In genomic region chr3:57637391-57637790, GRCh38 we compare ENCODE assay signal across 20 cellular contexts. TPM values are rescaled to one million over a fixed set of nuclear protein-coding genes. Genes with fewer than 3 reads are reported as not detected.
DNase-seq lines count a peak whose midpoint lies in the region; ATAC-seq and TF ChIP-seq lines count a peak whose summit lies in the region.
"Had no signal": no experiment of that assay in that cellular context is flagged by ENCODE, and none has a peak within 500 bp of the region (broad histone marks: within the 10 kb centered on the region; RNA-seq: fewer than 3 reads in every experiment).

No MANE protein-coding gene starts in this region.

- H3K27me3 ChIP-seq in adipocyte (replicated peaks; ENCODE audit: control insufficient read depth, insufficient read depth, low read length): no peaks in the 10 kb centered on the region
- no peaks in the 10 kb centered on the region for H3K27me3 ChIP-seq in A673 (replicated peaks; ENCODE audit: insufficient read depth, low read depth, low read length, poor library complexity)
- H3K27me3 ChIP-seq: BLaER1, Peyer's patch had no signal

- POLR2A ChIA-PET in A673 (lab: Charles Lee; ENCODE audit: low non-redundant PET): no interaction called here

- no peak for ATAC-seq in HG03025 (IDR thresholded peaks at IDR 0.05; ENCODE audit: low FRiP score, unreplicated experiment)
- no peak for ATAC-seq in GM19035 (IDR thresholded peaks at IDR 0.05; ENCODE audit: unreplicated experiment)
- ATAC-seq: GM23338 had no signal

- peaks cover 6% of the 10 kb centered on the region for H3K4me1 ChIP-seq in adipocyte (ENCODE audit: control insufficient read depth, insufficient read depth, low read length)
- H3K4me1 ChIP-seq in A673 (ENCODE audit: insufficient read depth, low read length, poor library complexity, severe bottlenecking): no peaks in the 10 kb centered on the region
- H3K4me1 ChIP-seq: BLaER1, HAP-1, Peyer's patch had no signal

- CTCF ChIA-PET in A673 (lab: Charles Lee): no interaction called here

- no TSS peak for BruUV-seq in A673 (replicated peaks; lab: Mats Ljungman, UMichigan)

- H3K9me3 ChIP-seq in adipocyte (ENCODE audit: control insufficient read depth, low read length) (no peaks in the 10 kb centered on the region), A673 (ENCODE audit: low read depth, low read length, poor library complexity, severe bottlenecking) (no peaks in the 10 kb centered on the region)
- H3K9me3 ChIP-seq: BLaER1, HAP-1, Peyer's patch had no signal

- H3K4me3 ChIP-seq in adipocyte (ENCODE audit: low read length) (no peak overlapping the region), A673 (ENCODE audit: low read depth, low read length, poor library complexity, severe bottlenecking) (no peak overlapping the region)
- H3K4me3 ChIP-seq: BLaER1, GM23338, HAP-1, Peyer's patch had no signal

- H3K9ac ChIP-seq in adipocyte (ENCODE audit: low read length): no peak overlapping the region
- H3K9ac ChIP-seq: BLaER1 had no signal

- no peak overlapping the region for H3K27ac ChIP-seq in A673 (ENCODE audit: low read depth, low read length, poor library complexity, severe bottlenecking)
- H3K27ac ChIP-seq: BLaER1, Peyer's patch had no signal

- DNase-seq in AG09319 (ENCODE audit: extremely low read depth, low read depth) (peak; percentile 24), adipocyte (ENCODE audit: low read depth) (peak; percentile 91), fibroblast of gingiva (ENCODE audit: low read depth) (peak; percentile 72), iris pigment epithelial cell (ENCODE audit: low read depth) (peak; percentile 79), A673 (ENCODE audit: low spot score) (no peak), posterior vena cava (ENCODE audit: low spot score) (no peak)
- DNase-seq: CD4-positive, alpha-beta T cell; COR-L47; DMS 273 treated with DMSO at 0.1 percent for 48 hours; DMS79 treated with DMSO at 0.1 percent for 48 hours; NCI-H1694; NCI-H2081; NCI-H2171; NCI-H524 treated with DMSO at 0.1 percent for 48 hours; Peyer's patch had no signal

- H3K36me3 ChIP-seq in adipocyte (ENCODE audit: control insufficient read depth, insufficient read depth, low read length, severe bottlenecking) (peaks cover 76% of the 10 kb centered on the region), A673 (ENCODE audit: insufficient read depth, low read length, poor library complexity, severe bottlenecking) (no peaks in the 10 kb centered on the region)

- intact Hi-C loops in A673 (cut with micrococcal nuclease; ENCODE audit: unreplicated experiment): no loop called here
- intact Hi-C loops in posterior vena cava (cut with DNase I): no loop called here

- TF ChIP-seq CTCF in AG09319 (IDR thresholded peaks at IDR 0.05; ENCODE audit: low read depth, low read length): no peak
- TF ChIP-seq CTCF in A673 (conservative IDR thresholded peaks at IDR 0.05; ENCODE audit: low read depth, low read length): no peak

RNA-seq across cellular contexts. Expression of gene ARF4, which starts 40.2 kb away (rescaled TPM):
- total RNA-seq in A673 (2021) (70.8 and 82.2 TPM in 2 replicates), posterior vena cava (100 to 1,000 TPM; 152 to 191 TPM)

RNA-seq across cellular contexts. Expression of gene DENND6A, which starts 55.5 kb away (rescaled TPM):
- 22.1 and 22.5 TPM in 2 replicates for total RNA-seq in A673 (2021)
- 10 to 100 TPM; 32.5 to 35.9 TPM for total RNA-seq in posterior vena cava

Comparison
In these comparisons a context has a peak if more than half of its experiments do, and no peak if none do; other contexts are left out.
1. DNase-seq: peak in AG09319 (single experiment), adipocyte (single experiment), fibroblast of gingiva (single experiment) and iris pigment epithelial cell (single experiment); none in A673 (single experiment) and posterior vena cava (single experiment).